In the genomic region with DNA sequence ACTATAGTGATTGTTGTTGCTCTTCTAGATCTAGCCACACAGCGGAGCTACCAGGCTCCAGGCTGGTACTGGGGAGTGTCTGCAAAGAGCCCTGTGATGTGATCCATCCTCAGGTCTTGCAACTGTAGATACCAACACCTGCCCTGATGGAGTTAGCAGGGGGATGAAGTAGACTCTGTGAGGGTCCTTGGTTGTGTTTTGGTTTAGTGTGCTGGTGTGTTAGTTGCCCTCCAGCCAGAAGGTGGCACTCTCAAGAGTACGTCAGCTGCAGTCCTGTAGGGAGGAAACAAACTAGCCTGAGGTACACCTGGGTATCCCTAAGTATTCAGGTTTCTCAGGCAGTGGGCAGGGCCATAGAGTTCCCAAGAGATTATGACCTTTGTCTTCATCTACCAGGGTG, we compare ENCODE assay signal across 23 cellular contexts.
A peak's percentile ranks its signal among the peaks of the same experiment; 100 is the strongest.
DNase-seq lines count a peak whose midpoint lies in the region; ATAC-seq and TF ChIP-seq lines count a peak whose summit lies in the region.
"Had no signal": no experiment of that assay in that cellular context is flagged by ENCODE, and none has a peak within 500 bp of the region (broad histone marks: within the 10 kb centered on the region; RNA-seq: fewer than 3 reads in every experiment).

No MANE protein-coding gene starts in this region.

- no peak overlapping the region for H3K27ac Mint-ChIP-seq in H9
- H3K27ac Mint-ChIP-seq: activated naive CD8-positive, alpha-beta T cell treated with anti-CD3 and anti-CD28 coated beads, Interleukin-2, amount 10 ng/mL, durations not matched to agents 7 days and 5 days; CD4-positive, alpha-beta T cell had no signal

- H3K23ac ChIP-seq in H9 (ENCODE audit: insufficient read length, low read depth, low read length) (no peak overlapping the region), mesendoderm (ENCODE audit: low read length) (no peak overlapping the region)

- H3F3A ChIP-seq in DOHH2 (ENCODE audit: control insufficient read depth, insufficient read depth): no peaks in the 10 kb centered on the region

- H3K9me2 ChIP-seq in DOHH2 (replicated peaks; ENCODE audit: control insufficient read depth, low read length): no peaks in the 10 kb centered on the region

- no peak overlapping the region for H3K14ac ChIP-seq in H9 (ENCODE audit: insufficient read depth, low read length)

- no peak overlapping the region for H2AK5ac ChIP-seq in H9 (ENCODE audit: insufficient read length, low read length)
- no peak overlapping the region for H2AK5ac ChIP-seq in mesendoderm (ENCODE audit: low read length)

- H3K27me3 ChIP-seq in DOHH2 (ENCODE audit: control insufficient read depth, low read length) (no peaks in the 10 kb centered on the region; the same call in 1 of the 2 replicates), H9 (ENCODE audit: insufficient read depth, low read length) (no peaks in the 10 kb centered on the region; the same call in 1 of the 2 replicates), WERI-Rb-1 (ENCODE audit: insufficient read depth, low read depth, severe bottlenecking) (no peaks in the 10 kb centered on the region), mesendoderm (ENCODE audit: insufficient read depth, low read length, poor library complexity) (no peaks in the 10 kb centered on the region)
- H3K27me3 ChIP-seq: sigmoid colon, thyroid gland had no signal

- H3K36me3 ChIP-seq in DOHH2 (ENCODE audit: control insufficient read depth, low read length): no peaks in the 10 kb centered on the region
- no peaks in the 10 kb centered on the region for H3K36me3 ChIP-seq in WERI-Rb-1
- no peaks in the 10 kb centered on the region for H3K36me3 ChIP-seq in mesendoderm (ENCODE audit: control insufficient read depth, insufficient read depth, low read length)
- H3K36me3 ChIP-seq: sigmoid colon, thyroid gland had no signal

- H3K18ac ChIP-seq in H9 (ENCODE audit: insufficient read length, low read depth, low read length) (no peak overlapping the region), mesendoderm (ENCODE audit: low read length) (no peak overlapping the region)

- TF ChIP-seq CTCF in DOHH2 (IDR thresholded peaks at IDR 0.05; ENCODE audit: low read depth, low read length, poor library complexity, severe bottlenecking) (peak; percentile 39), H9 (conservative IDR thresholded peaks at IDR 0.05) (peak; percentile 52; the same call in 2 of the 3 replicates), WERI-Rb-1 (IDR thresholded peaks at IDR 0.05; ENCODE audit: low read depth, low read length) (peak; percentile 37)

- H4K8ac ChIP-seq in H9 (replicated peaks; ENCODE audit: insufficient read length, low read depth, low read length) (no peak overlapping the region), mesendoderm (ENCODE audit: low read depth, low read length) (no peak overlapping the region)

- H4K20me1 ChIP-seq in DOHH2 (ENCODE audit: control insufficient read depth, insufficient read depth, low read depth, low read length): no peaks in the 10 kb centered on the region
- no peaks in the 10 kb centered on the region for H4K20me1 ChIP-seq in H9 (ENCODE audit: control insufficient read depth, insufficient read depth, insufficient read length)

- peaks cover 0 to 2% of the 10 kb centered on the region in 2 experiments; a peak in 4 of 5 replicates for H3K9me3 Mint-ChIP-seq in H9

- no peaks in the 10 kb centered on the region for H3K79me2 ChIP-seq in DOHH2 (ENCODE audit: control insufficient read depth, low read length)
- H3K79me2 ChIP-seq in H9 (ENCODE audit: insufficient read depth, low read length): no peaks in the 10 kb centered on the region
- H3K79me2 ChIP-seq in mesendoderm (ENCODE audit: control insufficient read depth, insufficient read depth, low read length): no peaks in the 10 kb centered on the region

- H3K36me3 Mint-ChIP-seq in H9 (ENCODE audit: insufficient read depth in 1 of 3, low read depth in 3 of 3): peaks cover 0 to 5% (median 0%) of the 10 kb centered on the region in 3 experiments; a peak in 1 of 7 replicates
- H3K36me3 Mint-ChIP-seq: activated naive CD8-positive, alpha-beta T cell treated with anti-CD3 and anti-CD28 coated beads, Interleukin-2, amount 10 ng/mL, durations not matched to agents 7 days and 5 days had no signal

- H2BK20ac ChIP-seq in H9 (ENCODE audit: low read depth, low read length, poor library complexity, severe bottlenecking): no peak overlapping the region

- H3K4me2 ChIP-seq in DOHH2 (ENCODE audit: low read length) (no peak overlapping the region), H9 (ENCODE audit: insufficient read depth, insufficient read length, low read length) (no peak overlapping the region), mesendoderm (ENCODE audit: low read length) (no peak overlapping the region)

- H3K23me2 ChIP-seq in H9 (ENCODE audit: insufficient read length, low read depth, low read length, poor library complexity, severe bottlenecking): no peaks in the 10 kb centered on the region

- no peak for DNase-seq in H9
- no peak for DNase-seq in WERI-Rb-1
- DNase-seq in mesendoderm: peak; percentile 26
- no peak for DNase-seq in NCI-H2029 (lab: John Stamatoyannopoulos, UW)
- DNase-seq in HUDEP-2 (lab: John Stamatoyannopoulos, UW; ENCODE audit: unreplicated experiment in 76 of 76): no peak
- no peak for DNase-seq in inferior parietal cortex (ENCODE audit: extremely low spot score)
- DNase-seq: activated CD4-positive, alpha-beta T cell treated with anti-CD3 and anti-CD28 coated beads, Interleukin-2, amount 50 U/mL, for 48 hours; activated naive CD8-positive, alpha-beta T cell treated with anti-CD3 and anti-CD28 coated beads, Interleukin-2, amount 10 ng/mL, durations not matched to agents 7 days and 5 days; CD4-positive, alpha-beta T cell; central memory CD4-positive, alpha-beta T cell; NCI-H1436; NCI-H524; posterior cingulate gyrus; sigmoid colon; stimulated activated naive CD8-positive, alpha-beta T cell treated with anti-CD3 and anti-CD28 coated beads, Interleukin-15, Interleukin-2, amounts not matched to agents 100 U/mL and 50 U/mL, for 24 hours; T-helper 2 cell; thyroid gland had no signal

- H3K9ac ChIP-seq in H9 (ENCODE audit: extremely low read depth, insufficient read length, low read length) (no peak overlapping the region), mesendoderm (ENCODE audit: low read length) (no peak overlapping the region)

- H3K79me1 ChIP-seq in H9 (ENCODE audit: insufficient read depth, low read depth, low read length, poor library complexity, severe bottlenecking) (no peaks in the 10 kb centered on the region), mesendoderm (ENCODE audit: low read length) (no peaks in the 10 kb centered on the region)

- no peak for ATAC-seq in GM18517 (IDR thresholded peaks at IDR 0.05; ENCODE audit: unreplicated experiment)
- ATAC-seq: GM12878; K562; stimulated activated naive CD8-positive, alpha-beta T cell treated with anti-CD3 and anti-CD28 coated beads, Interleukin-15, Interleukin-2, amounts not matched to agents 100 U/mL and 50 U/mL, for 24 hours had no signal

- no peak overlapping the region for H3K4ac ChIP-seq in H9 (ENCODE audit: low read depth, low read length)
- H3K4ac ChIP-seq in mesendoderm (ENCODE audit: low read depth, low read length): no peak overlapping the region

- no peak overlapping the region for H2BK12ac ChIP-seq in H9 (ENCODE audit: insufficient read length, low read depth, low read length)

- H3K9me3 ChIP-seq in DOHH2 (ENCODE audit: control insufficient read depth, insufficient read depth, low read length) (no peaks in the 10 kb centered on the region), H9 (ENCODE audit: control insufficient read depth, low read depth, low read length) (no peaks in the 10 kb centered on the region), WERI-Rb-1 (ENCODE audit: severe bottlenecking) (peaks cover 5% of the 10 kb centered on the region)
- H3K9me3 ChIP-seq: thyroid gland had no signal

- H3K4me1 Mint-ChIP-seq in H9: peaks cover 15 to 18% of the 10 kb centered on the region in 2 experiments
- H3K4me1 Mint-ChIP-seq: activated naive CD8-positive, alpha-beta T cell treated with anti-CD3 and anti-CD28 coated beads, Interleukin-2, amount 10 ng/mL, durations not matched to agents 7 days and 5 days had no signal

- no peak overlapping the region for H2BK15ac ChIP-seq in H9 (ENCODE audit: low read depth, low read length)
- H2BK15ac ChIP-seq in mesendoderm (replicated peaks; ENCODE audit: low read depth): no peak overlapping the region

- no peaks in the 10 kb centered on the region for H3K4me1 ChIP-seq in DOHH2 (ENCODE audit: control insufficient read depth, low read length)
- peaks cover 10% of the 10 kb centered on the region for H3K4me1 ChIP-seq in H9 (ENCODE audit: insufficient read depth, low read length)
- H3K4me1 ChIP-seq in mesendoderm (ENCODE audit: control insufficient read depth, low read depth, low read length): peaks cover 5% of the 10 kb centered on the region
- H3K4me1 ChIP-seq: sigmoid colon had no signal

- no peak overlapping the region for H4K91ac ChIP-seq in H9 (ENCODE audit: insufficient read length, low read depth, low read length)

- H2BK5ac ChIP-seq in H9 (ENCODE audit: insufficient read length, low read length) (no peak overlapping the region), mesendoderm (ENCODE audit: low read length) (no peak overlapping the region)

- no peak overlapping the region for H3T11ph ChIP-seq in H9 (ENCODE audit: low read length)

- no peak overlapping the region for H2AFZ ChIP-seq in H9 (ENCODE audit: low read length)

- no peak overlapping the region for H3K56ac ChIP-seq in H9 (ENCODE audit: insufficient read length, low read depth, low read length)
- H3K56ac ChIP-seq in mesendoderm (ENCODE audit: low read length): no peak overlapping the region

- no peak overlapping the region for H3K4me3 Mint-ChIP-seq in H9
- H3K4me3 Mint-ChIP-seq: activated naive CD8-positive, alpha-beta T cell treated with anti-CD3 and anti-CD28 coated beads, Interleukin-2, amount 10 ng/mL, durations not matched to agents 7 days and 5 days; CD4-positive, alpha-beta T cell had no signal

- peaks cover 50% of the 10 kb centered on the region for H3K27me3 Mint-ChIP-seq in H9 (ENCODE audit: low read depth)
- H3K27me3 Mint-ChIP-seq: activated naive CD8-positive, alpha-beta T cell treated with anti-CD3 and anti-CD28 coated beads, Interleukin-2, amount 10 ng/mL, durations not matched to agents 7 days and 5 days had no signal

- H3K27ac ChIP-seq in DOHH2 (ENCODE audit: low read depth, low read length) (no peak overlapping the region), H9 (ENCODE audit: insufficient read length, low read depth, low read length) (no peak overlapping the region), WERI-Rb-1 (no peak overlapping the region), mesendoderm (ENCODE audit: low read depth, low read length) (no peak overlapping the region)
- H3K27ac ChIP-seq: RWPE1, sigmoid colon, SK-N-MC, thyroid gland had no signal

- H4K5ac ChIP-seq in H9 (ENCODE audit: insufficient read length, low read depth, low read length): no peak overlapping the region
- no peak overlapping the region for H4K5ac ChIP-seq in mesendoderm (ENCODE audit: low read length)

- WGBS in H9 (ENCODE audit: extremely low coverage, insufficient read length, low lambda C conversion rate): no CpG with 5 or more reads among the region's 2 CpGs
- no CpG with 5 or more reads among the region's 2 CpGs for WGBS in mesendoderm (ENCODE audit: extremely low coverage, insufficient coverage, low lambda C conversion rate)

- H3K4me3 ChIP-seq in DOHH2 (ENCODE audit: low read length): no peak overlapping the region
- no peak overlapping the region for H3K4me3 ChIP-seq in WERI-Rb-1 (ENCODE audit: low read depth, low read length)
- no peak overlapping the region for H3K4me3 ChIP-seq in mesendoderm (ENCODE audit: low read length)
- H3K4me3 ChIP-seq: GM12878, K562, sigmoid colon, SK-N-MC, thyroid gland had no signal

- H2BK120ac ChIP-seq in H9 (ENCODE audit: low read depth, low read length, poor library complexity, severe bottlenecking) (no peak overlapping the region), mesendoderm (ENCODE audit: low read depth, low read length) (no peak overlapping the region)
